8 cellular contexts compared by ENCODE assay signal in genomic region chr4:142282870-142283431, GRCh38.
A peak's percentile ranks its signal among the peaks of the same experiment; 100 is the strongest.
DNase-seq lines count a peak whose midpoint lies in the region; ATAC-seq, FAIRE-seq and TF ChIP-seq lines count a peak whose summit lies in the region.

No MANE protein-coding gene starts in this region.

- POLR2A ChIA-PET in SK-N-SH (lab: Yijun Ruan, JAX): no interaction called here

- H3F3A ChIP-seq in SK-N-SH (replicated peaks; ENCODE audit: insufficient read depth): no peaks in the 10 kb centered on the region

- no peak overlapping the region for H3K27ac ChIP-seq in SK-N-SH (ENCODE audit: low read depth in 2 of 2, low read length in 1 of 2)
- no peak overlapping the region for H3K27ac ChIP-seq in HL-60 (replicated peaks)
- no peak overlapping the region for H3K27ac ChIP-seq in pancreas

- no peaks in the 10 kb centered on the region for H4K20me1 ChIP-seq in SK-N-SH (ENCODE audit: insufficient read depth)

- H2AFZ ChIP-seq in SK-N-SH (ENCODE audit: low read depth): no peak overlapping the region

- no peak for ATAC-seq in SK-N-SH treated with all-trans-retinoic acid at 6 μM for 48 hours
- ATAC-seq in pancreas: peak in 1 of 4 donors; percentile 40
- no peak for ATAC-seq in GM19467 (IDR thresholded peaks at IDR 0.05; ENCODE audit: unreplicated experiment)

- intact Hi-C loops in pancreas (cut with DNase I): no loop called here

- no peak overlapping the region for H3K9ac ChIP-seq in SK-N-SH

- no peaks in the 10 kb centered on the region for H3K9me2 ChIP-seq in SK-N-SH

- H3K27me3 ChIP-seq in SK-N-SH (ENCODE audit: insufficient read depth) (no peaks in the 10 kb centered on the region), HL-60 (ENCODE audit: insufficient read depth, poor library complexity, severe bottlenecking) (no peaks in the 10 kb centered on the region), pancreas (no peaks in the 10 kb centered on the region)

- H3K36me3 ChIP-seq in SK-N-SH (replicated peaks in 1 of 2; ENCODE audit: control insufficient read depth in 1 of 2, insufficient read depth in 2 of 2, low read length in 1 of 2) (no peaks in the 10 kb centered on the region), pancreas (no peaks in the 10 kb centered on the region)

- H3K4me2 ChIP-seq in SK-N-SH: no peak overlapping the region

- 17% methylated on average over 2 of the region's 2 CpGs for WGBS in SK-N-SH (ENCODE audit: low lambda C conversion rate)
- 17 to 23% methylated on average over 2 of the region's 2 CpGs for whole genome bisulfite sequencing in pancreas, 2 donors

- H3K4me1 ChIP-seq in SK-N-SH (ENCODE audit: control insufficient read depth in 1 of 2, insufficient read depth in 2 of 2, low read depth in 1 of 2, low read length in 1 of 2) (no peaks in the 10 kb centered on the region), pancreas (no peaks in the 10 kb centered on the region)

- FAIRE-seq in pancreas (lab: Jason Lieb, UNC): no peak

- TF ChIP-seq EP300 in SK-N-SH (IDR thresholded peaks at IDR 0.05; ENCODE audit: borderline replicate concordance in 1 of 2, low read depth in 1 of 2, low read length in 1 of 2): no peak

- TF ChIP-seq CTCF in SK-N-SH (IDR thresholded peaks at IDR 0.05) (peak; percentile 55), HL-60 (IDR thresholded peaks at IDR 0.05; ENCODE audit: insufficient read depth, low read length) (peak; percentile 22), pancreas (IDR thresholded peaks at IDR 0.05) (peak; percentile 14 to 38 (median 25))

- CTCF ChIA-PET in SK-N-SH (lab: Yijun Ruan, JAX): interaction anchor here (0.8 to 2.7 kb wide), 11 partner anchors 8 to 270 kb away, joined by 3 to 10 read pairs (median 4); no protein-coding TSS in a partner anchor

- TF ChIP-seq RAD21 in SK-N-SH (IDR thresholded peaks at IDR 0.05; ENCODE audit: low read length): peak; percentile 42; the same call in 1 of the 2 replicates

- H3K9me3 ChIP-seq in SK-N-SH: no peaks in the 10 kb centered on the region
- no peaks in the 10 kb centered on the region for H3K9me3 ChIP-seq in pancreas

- DNase-seq in SK-N-SH (no peak), HL-60 (ENCODE audit: low read depth in 1 of 2, low spot score in 1 of 2) (peak in 1 of 2 experiments; percentile 3), dermis blood vessel endothelial cell (peak; percentile 36), pancreas (no peak), retina (no peak)
- DNase-seq in activated CD8-positive, alpha-beta memory T cell treated with anti-CD3 and anti-CD28 coated beads, Interleukin-2, amount 50 U/mL, for 48 hours: no peak

- no peaks in the 10 kb centered on the region for H3K79me2 ChIP-seq in SK-N-SH (ENCODE audit: insufficient read depth)

- H3K4me3 ChIP-seq in SK-N-SH (ENCODE audit: low read depth in 2 of 2, low read length in 1 of 2) (peak overlapping the region in 1 of 2 experiments; percentile 42; a peak in 1 of 4 replicates), HL-60 (replicated peaks; ENCODE audit: insufficient read depth, low read length) (no peak overlapping the region), pancreas (no peak overlapping the region)

TF ChIP-seq in SK-N-SH, 30 proteins besides CTCF, POLR2A, EP300 and RAD21:
- TF ChIP-seq YY1 (IDR thresholded peaks at IDR 0.05; ENCODE audit: low read depth): no peak
- no peak for TF ChIP-seq MEF2A (IDR thresholded peaks at IDR 0.05; ENCODE audit: borderline replicate concordance, low read depth)
- TF ChIP-seq NRF1 (IDR thresholded peaks at IDR 0.05; ENCODE audit: low read depth, low read length): no peak
- TF ChIP-seq TAF1 (IDR thresholded peaks at IDR 0.05; ENCODE audit: borderline replicate concordance, low read depth, low read length): no peak
- TF ChIP-seq SIN3A (IDR thresholded peaks at IDR 0.05; ENCODE audit: borderline replicate concordance, low read depth, low read length): no peak
- no peak for TF ChIP-seq USF1 (IDR thresholded peaks at IDR 0.05; ENCODE audit: borderline replicate concordance, low read depth)
- no peak for TF ChIP-seq CHD2 (IDR thresholded peaks at IDR 0.05; ENCODE audit: low read length, partially characterized antibody)
- no peak for TF ChIP-seq GATA2 (CRISPR knock-in tag; IDR thresholded peaks at IDR 0.05)
- no peak for TF ChIP-seq TEAD4 (IDR thresholded peaks at IDR 0.05; ENCODE audit: borderline replicate concordance, insufficient read depth)
- TF ChIP-seq IRF3 (IDR thresholded peaks at IDR 0.05; ENCODE audit: low read depth, low read length): no peak
- TF ChIP-seq FOXM1 (IDR thresholded peaks at IDR 0.05; ENCODE audit: low read depth): no peak
- no peak for TF ChIP-seq POLR2AphosphoS5 (IDR thresholded peaks at IDR 0.05; ENCODE audit: low read depth, low read length)
- no peak for TF ChIP-seq FOXJ3 (CRISPR knock-in tag; IDR thresholded peaks at IDR 0.05)
- no peak for TF ChIP-seq JUND (IDR thresholded peaks at IDR 0.05)
- no peak for TF ChIP-seq RXRA (IDR thresholded peaks at IDR 0.05; ENCODE audit: borderline replicate concordance, low read depth)
- no peak for TF ChIP-seq TCF12 (IDR thresholded peaks at IDR 0.05)

TF ChIP-seq in SK-N-SH treated with all-trans-retinoic acid at 6 μM for 48 hours, 23 proteins besides CTCF, POLR2A, EP300 and RAD21:
- TF ChIP-seq CSRNP3 (CRISPR knock-in tag; IDR thresholded peaks at IDR 0.05): no peak
- no peak for TF ChIP-seq TCF4 (CRISPR knock-in tag; IDR thresholded peaks at IDR 0.05; ENCODE audit: borderline replicate concordance)
- no peak for TF ChIP-seq ISL1 (CRISPR knock-in tag; IDR thresholded peaks at IDR 0.05)
- no peak for TF ChIP-seq ZFP3 (CRISPR knock-in tag; IDR thresholded peaks at IDR 0.05)
- TF ChIP-seq POU6F1 (CRISPR knock-in tag; IDR thresholded peaks at IDR 0.05; ENCODE audit: borderline replicate concordance, low read depth): no peak
- no peak for TF ChIP-seq ZNF8 (CRISPR knock-in tag; IDR thresholded peaks at IDR 0.05)
